Comparison of ENCODE assay signal across 9 cellular contexts in the genomic region with DNA sequence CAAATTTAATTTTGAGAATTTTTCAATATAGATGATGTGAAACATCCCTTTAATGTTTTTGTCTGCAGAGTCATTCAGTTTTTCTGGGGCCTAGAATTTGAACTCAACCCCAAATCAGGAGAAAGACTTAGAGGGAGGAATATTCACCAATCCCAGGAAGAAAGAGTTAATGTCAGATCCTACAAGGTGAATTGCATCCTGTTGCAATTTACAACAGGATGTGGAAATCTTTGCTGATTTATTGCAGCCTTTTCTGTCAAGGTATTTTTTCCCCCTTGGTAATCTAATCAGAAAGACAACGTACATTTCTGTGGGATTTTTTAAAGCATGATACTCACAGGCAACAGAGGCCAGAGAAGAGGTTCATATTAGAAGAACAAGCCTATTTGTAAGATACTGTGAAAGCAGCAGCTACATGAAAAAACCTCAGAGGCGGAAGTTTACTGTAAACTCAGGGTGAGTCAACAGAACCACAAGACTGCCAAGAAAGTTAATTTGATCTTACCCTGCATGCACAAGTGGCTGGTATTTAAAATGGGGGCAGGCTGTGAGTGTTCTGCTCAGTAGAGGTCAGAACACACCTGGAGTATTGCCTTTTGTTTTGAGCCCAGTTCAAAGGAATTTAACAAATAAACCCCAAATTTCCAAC.
A peak's percentile ranks its signal among the peaks of the same experiment; 100 is the strongest.
DNase-seq lines count a peak whose midpoint lies in the region; ATAC-seq lines count a peak whose summit lies in the region.
"Had no signal": no experiment of that assay in that cellular context is flagged by ENCODE, and none has a peak within 500 bp of the region (broad histone marks: within the 10 kb centered on the region; RNA-seq: fewer than 3 reads in every experiment).

No MANE protein-coding gene starts in this region.

- ATAC-seq in GM21367 (IDR thresholded peaks at IDR 0.05; ENCODE audit: unreplicated experiment) = no peak
- no peak for ATAC-seq in HG03460 (IDR thresholded peaks at IDR 0.05; ENCODE audit: unreplicated experiment)

- peak; percentile 26 for DNase-seq in activated naive CD4-positive, alpha-beta T cell treated with Interleukin-2 at 50 U/mL for 16 hours
- DNase-seq in activated naive CD4-positive, alpha-beta T cell (lab: John Stamatoyannopoulos, UW) = no peak
- DNase-seq in T follicular helper cell (ENCODE audit: low read depth) (peak; percentile 1), fibroblast of peridontal ligament (ENCODE audit: extremely low read depth) (peak; percentile 4), stromal cell of bone marrow (ENCODE audit: low read depth) (peak; percentile 10), midbrain (lab: John Stamatoyannopoulos, UW) (no peak)
- DNase-seq: NCI-H146 had no signal

Comparison
In these comparisons a context has a peak if more than half of its experiments do, and no peak if none do; other contexts are left out.
1. DNase-seq: peak in activated naive CD4-positive, alpha-beta T cell treated with Interleukin-2 at 50 U/mL for 16 hours (single experiment), T follicular helper cell (single experiment), fibroblast of peridontal ligament (single experiment) and stromal cell of bone marrow (single experiment); none in activated naive CD4-positive, alpha-beta T cell (0 of 4) and midbrain (single experiment).